In the genomic region with DNA sequence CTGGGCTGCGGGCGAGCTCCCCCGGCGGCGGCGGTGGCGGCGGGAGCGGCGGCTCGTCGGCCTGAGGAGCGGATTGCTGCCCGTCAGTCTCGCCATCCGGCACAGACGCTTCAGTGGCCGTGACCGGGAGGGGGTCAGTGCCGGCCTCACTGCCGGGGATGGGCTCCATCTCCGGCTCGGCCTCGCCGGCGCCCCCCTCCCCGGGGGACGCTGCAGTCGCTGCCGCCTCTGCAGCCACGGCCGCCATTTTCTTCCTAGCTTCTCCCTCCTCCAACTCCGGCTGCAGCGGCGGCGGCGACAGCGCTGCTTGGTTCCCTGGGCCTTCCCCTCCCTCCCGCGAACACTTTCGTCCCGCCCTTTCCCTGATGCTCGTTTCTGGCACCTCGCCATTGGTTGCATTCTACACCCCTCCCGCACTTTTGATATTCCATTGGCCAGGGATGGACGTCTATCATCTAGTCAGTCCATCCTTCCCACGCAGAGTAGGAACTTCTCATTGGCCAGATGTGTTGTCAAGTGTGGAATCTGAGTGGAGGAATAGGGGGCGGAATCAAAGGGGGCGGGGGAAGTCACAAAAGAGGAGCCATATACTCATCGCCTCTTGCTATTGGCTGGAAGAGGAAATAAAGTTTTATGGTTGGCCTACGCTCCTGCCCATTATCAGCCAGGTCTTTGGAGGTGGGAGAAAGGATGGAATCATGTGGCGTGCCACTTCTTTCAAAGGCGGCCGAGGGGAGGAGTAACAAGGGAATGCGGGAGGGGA, we compare ENCODE assay signal across 1 cellular context.
TF ChIP-seq lines count a peak whose summit lies in the region.

PWWP2A (minus strand) TSS at position 309 of the 763 bp plus-strand sequence; CDS start at position 247, 62 bp downstream.

TF ChIP-seq in K562, 482 proteins besides CTCF, POLR2A, EP300 and RAD21 (continued from another document):
- TF ChIP-seq, protein P1, sequence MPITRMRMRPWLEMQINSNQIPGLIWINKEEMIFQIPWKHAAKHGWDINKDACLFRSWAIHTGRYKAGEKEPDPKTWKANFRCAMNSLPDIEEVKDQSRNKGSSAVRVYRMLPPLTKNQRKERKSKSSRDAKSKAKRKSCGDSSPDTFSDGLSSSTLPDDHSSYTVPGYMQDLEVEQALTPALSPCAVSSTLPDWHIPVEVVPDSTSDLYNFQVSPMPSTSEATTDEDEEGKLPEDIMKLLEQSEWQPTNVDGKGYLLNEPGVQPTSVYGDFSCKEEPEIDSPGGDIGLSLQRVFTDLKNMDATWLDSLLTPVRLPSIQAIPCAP (CRISPR knock-in tag; IDR thresholded peaks at IDR 0.05; ENCODE audit: borderline replicate concordance): no peak
- TF ChIP-seq POU5F1 (IDR thresholded peaks at IDR 0.05; ENCODE audit: borderline replicate concordance, low read depth, low read length, partially characterized antibody): no peak
- TF ChIP-seq CHD7 (IDR thresholded peaks at IDR 0.05; ENCODE audit: low read depth, low read length): no peak
- TF ChIP-seq MXI1 (IDR thresholded peaks at IDR 0.05; ENCODE audit: low read depth, low read length): no peak
- no peak for TF ChIP-seq ZNF324 (CRISPR knock-in tag; IDR thresholded peaks at IDR 0.05)
- no peak for TF ChIP-seq WHSC1 (IDR thresholded peaks at IDR 0.05; ENCODE audit: low read length)
- TF ChIP-seq RBM14 (IDR thresholded peaks at IDR 0.05; ENCODE audit: borderline replicate concordance, insufficient read depth, low read depth, low read length): no peak
- TF ChIP-seq TEAD1 (CRISPR knock-in tag; IDR thresholded peaks at IDR 0.05): peak; percentile 15 to 85; a peak in 2 of 4 replicates
- TF ChIP-seq, protein P2, sequence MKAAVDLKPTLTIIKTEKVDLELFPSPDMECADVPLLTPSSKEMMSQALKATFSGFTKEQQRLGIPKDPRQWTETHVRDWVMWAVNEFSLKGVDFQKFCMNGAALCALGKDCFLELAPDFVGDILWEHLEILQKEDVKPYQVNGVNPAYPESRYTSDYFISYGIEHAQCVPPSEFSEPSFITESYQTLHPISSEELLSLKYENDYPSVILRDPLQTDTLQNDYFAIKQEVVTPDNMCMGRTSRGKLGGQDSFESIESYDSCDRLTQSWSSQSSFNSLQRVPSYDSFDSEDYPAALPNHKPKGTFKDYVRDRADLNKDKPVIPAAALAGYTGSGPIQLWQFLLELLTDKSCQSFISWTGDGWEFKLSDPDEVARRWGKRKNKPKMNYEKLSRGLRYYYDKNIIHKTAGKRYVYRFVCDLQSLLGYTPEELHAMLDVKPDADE (conservative IDR thresholded peaks at IDR 0.05; ENCODE audit: control insufficient read depth, low read depth, low read length): no peak
- TF ChIP-seq ZNF146 (CRISPR knock-in tag; IDR thresholded peaks at IDR 0.05; ENCODE audit: unreplicated experiment): no peak
- TF ChIP-seq ETV5 (CRISPR knock-in tag; IDR thresholded peaks at IDR 0.05; ENCODE audit: low read depth): no peak
- TF ChIP-seq YBX1 (IDR thresholded peaks at IDR 0.05): no peak
- no peak for TF ChIP-seq BRD9 (IDR thresholded peaks at IDR 0.05; ENCODE audit: low read depth, partially characterized antibody)
- TF ChIP-seq, protein P3, sequence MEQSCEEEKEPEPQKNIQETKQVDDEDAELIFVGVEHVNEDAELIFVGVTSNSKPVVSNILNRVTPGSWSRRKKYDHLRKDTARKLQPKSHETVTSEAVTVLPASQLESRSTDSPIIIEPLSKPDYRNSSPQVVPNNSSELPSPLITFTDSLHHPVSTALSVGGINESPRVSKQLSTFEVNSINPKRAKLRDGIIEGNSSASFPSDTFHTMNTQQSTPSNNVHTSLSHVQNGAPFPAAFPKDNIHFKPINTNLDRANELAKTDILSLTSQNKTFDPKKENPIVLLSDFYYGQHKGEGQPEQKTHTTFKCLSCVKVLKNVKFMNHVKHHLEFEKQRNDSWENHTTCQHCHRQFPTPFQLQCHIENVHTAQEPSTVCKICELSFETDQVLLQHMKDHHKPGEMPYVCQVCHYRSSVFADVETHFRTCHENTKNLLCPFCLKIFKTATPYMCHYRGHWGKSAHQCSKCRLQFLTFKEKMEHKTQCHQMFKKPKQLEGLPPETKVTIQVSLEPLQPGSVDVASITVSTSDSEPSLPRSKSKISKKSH (CRISPR knock-in tag; IDR thresholded peaks at IDR 0.05): no peak
- TF ChIP-seq ZNF23 (CRISPR knock-in tag; IDR thresholded peaks at IDR 0.05): no peak
- TF ChIP-seq ILF3 (IDR thresholded peaks at IDR 0.05; ENCODE audit: borderline replicate concordance): peak; percentile 51; the same call in 1 of the 2 replicates
- TF ChIP-seq, protein P4, sequence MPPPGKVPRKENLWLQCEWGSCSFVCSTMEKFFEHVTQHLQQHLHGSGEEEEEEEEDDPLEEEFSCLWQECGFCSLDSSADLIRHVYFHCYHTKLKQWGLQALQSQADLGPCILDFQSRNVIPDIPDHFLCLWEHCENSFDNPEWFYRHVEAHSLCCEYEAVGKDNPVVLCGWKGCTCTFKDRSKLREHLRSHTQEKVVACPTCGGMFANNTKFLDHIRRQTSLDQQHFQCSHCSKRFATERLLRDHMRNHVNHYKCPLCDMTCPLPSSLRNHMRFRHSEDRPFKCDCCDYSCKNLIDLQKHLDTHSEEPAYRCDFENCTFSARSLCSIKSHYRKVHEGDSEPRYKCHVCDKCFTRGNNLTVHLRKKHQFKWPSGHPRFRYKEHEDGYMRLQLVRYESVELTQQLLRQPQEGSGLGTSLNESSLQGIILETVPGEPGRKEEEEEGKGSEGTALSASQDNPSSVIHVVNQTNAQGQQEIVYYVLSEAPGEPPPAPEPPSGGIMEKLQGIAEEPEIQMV (tag; conservative IDR thresholded peaks at IDR 0.05; ENCODE audit: low read depth): no peak
- TF ChIP-seq BCL6 (CRISPR knock-in tag; IDR thresholded peaks at IDR 0.05): no peak
- TF ChIP-seq POLR2AphosphoS5 (IDR thresholded peaks at IDR 0.05; ENCODE audit: control insufficient read depth, insufficient read depth, low read depth, low read length): peak; percentile 76
- TF ChIP-seq NCOA2 (IDR thresholded peaks at IDR 0.05; ENCODE audit: partially characterized antibody in 2 of 2): no peak
- TF ChIP-seq NFE2 (IDR thresholded peaks at IDR 0.05; ENCODE audit: low read depth): no peak
- no peak for TF ChIP-seq PURB (CRISPR knock-in tag; IDR thresholded peaks at IDR 0.05; ENCODE audit: low read depth)
- TF ChIP-seq, protein P5, sequence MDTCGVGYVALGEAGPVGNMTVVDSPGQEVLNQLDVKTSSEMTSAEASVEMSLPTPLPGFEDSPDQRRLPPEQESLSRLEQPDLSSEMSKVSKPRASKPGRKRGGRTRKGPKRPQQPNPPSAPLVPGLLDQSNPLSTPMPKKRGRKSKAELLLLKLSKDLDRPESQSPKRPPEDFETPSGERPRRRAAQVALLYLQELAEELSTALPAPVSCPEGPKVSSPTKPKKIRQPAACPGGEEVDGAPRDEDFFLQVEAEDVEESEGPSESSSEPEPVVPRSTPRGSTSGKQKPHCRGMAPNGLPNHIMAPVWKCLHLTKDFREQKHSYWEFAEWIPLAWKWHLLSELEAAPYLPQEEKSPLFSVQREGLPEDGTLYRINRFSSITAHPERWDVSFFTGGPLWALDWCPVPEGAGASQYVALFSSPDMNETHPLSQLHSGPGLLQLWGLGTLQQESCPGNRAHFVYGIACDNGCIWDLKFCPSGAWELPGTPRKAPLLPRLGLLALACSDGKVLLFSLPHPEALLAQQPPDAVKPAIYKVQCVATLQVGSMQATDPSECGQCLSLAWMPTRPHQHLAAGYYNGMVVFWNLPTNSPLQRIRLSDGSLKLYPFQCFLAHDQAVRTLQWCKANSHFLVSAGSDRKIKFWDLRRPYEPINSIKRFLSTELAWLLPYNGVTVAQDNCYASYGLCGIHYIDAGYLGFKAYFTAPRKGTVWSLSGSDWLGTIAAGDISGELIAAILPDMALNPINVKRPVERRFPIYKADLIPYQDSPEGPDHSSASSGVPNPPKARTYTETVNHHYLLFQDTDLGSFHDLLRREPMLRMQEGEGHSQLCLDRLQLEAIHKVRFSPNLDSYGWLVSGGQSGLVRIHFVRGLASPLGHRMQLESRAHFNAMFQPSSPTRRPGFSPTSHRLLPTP (IDR thresholded peaks at IDR 0.05; ENCODE audit: borderline replicate concordance, extremely low read depth, insufficient read length): no peak
- TF ChIP-seq SRSF7 (optimal IDR thresholded peaks at IDR 0.05; ENCODE audit: low read depth, low read length): no peak
- TF ChIP-seq ASH1L (IDR thresholded peaks at IDR 0.05; ENCODE audit: borderline replicate concordance, low read depth, partially characterized antibody): peak; percentile 98
- no peak for TF ChIP-seq ZNF507 (tag; conservative IDR thresholded peaks at IDR 0.05)
